In the genomic region with DNA sequence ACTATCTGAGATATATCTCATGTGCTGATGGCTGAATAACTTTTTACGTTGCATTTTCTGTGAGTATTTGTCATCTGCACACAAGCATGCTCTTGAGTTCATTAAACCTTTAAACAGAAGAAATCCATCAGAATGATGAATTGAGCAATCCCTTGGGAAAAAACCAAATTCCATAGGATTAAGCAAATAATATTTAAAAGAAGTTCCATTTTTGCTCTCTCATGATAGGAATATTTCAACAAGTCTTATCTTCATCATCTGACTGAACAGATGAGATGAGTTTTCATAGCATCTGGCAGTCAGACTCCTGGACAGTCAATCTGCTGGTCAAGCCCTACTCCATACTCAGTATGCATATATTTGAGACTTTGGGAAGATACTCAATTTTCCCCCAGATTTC, we compare ENCODE assay signal across 17 cellular contexts.
"Had no signal": no experiment of that assay in that cellular context is flagged by ENCODE, and none has a peak within 500 bp of the region (broad histone marks: within the 10 kb centered on the region; RNA-seq: fewer than 3 reads in every experiment).

No MANE protein-coding gene starts in this region.

- FAIRE-seq: pancreas had no signal

- H3K4me3 ChIP-seq: adrenal gland, colonic mucosa, left ventricle myocardium inferior, pancreas, sigmoid colon, tibial artery, vagina had no signal

- H3K27me3 Mint-ChIP-seq: activated naive CD4-positive, alpha-beta T cell treated with anti-CD3 and anti-CD28 coated beads, Interleukin-2, amount 10 ng/mL, durations not matched to agents 7 days and 5 days; T-helper 17 cell had no signal

- H3K36me3 Mint-ChIP-seq: naive B cell, WTC11 had no signal

- H3K9me3 Mint-ChIP-seq: activated naive CD4-positive, alpha-beta T cell treated with anti-CD3 and anti-CD28 coated beads, Interleukin-2, amount 10 ng/mL, durations not matched to agents 7 days and 5 days; activated T-helper 2 cell treated with anti-CD3 and anti-CD28 coated beads, Interferon-gamma antibody, Interleukin-2, Interleukin-4, amounts not matched to agents 10 μg/mL and 5 μg/mL and 100 μg/mL, durations not matched to agents 14 hours and 24 hours and 36 hours; naive B cell; WTC11 had no signal

- H3K27ac ChIP-seq: adrenal gland, colonic mucosa, left ventricle myocardium inferior, pancreas, vagina had no signal

- H3K27me3 ChIP-seq: adrenal gland, colonic mucosa, pancreas, sigmoid colon, tibial artery, vagina had no signal

- H3K36me3 ChIP-seq: adrenal gland, colonic mucosa, left ventricle myocardium inferior, pancreas, sigmoid colon, tibial artery, vagina had no signal

- H3K4me3 Mint-ChIP-seq: activated naive CD4-positive, alpha-beta T cell treated with anti-CD3 and anti-CD28 coated beads, Interleukin-2, amount 10 ng/mL, durations not matched to agents 7 days and 5 days; naive B cell; T-helper 17 cell; WTC11 had no signal

- DNase-seq: activated CD4-positive, alpha-beta T cell treated with anti-CD3 and anti-CD28 coated beads, Interleukin-2, amount 50 U/mL, for 1 hour; activated naive CD4-positive, alpha-beta T cell treated with anti-CD3 and anti-CD28 coated beads, Interleukin-2, amount 10 ng/mL, durations not matched to agents 7 days and 5 days; adrenal gland; caudate nucleus; colonic mucosa; hippocampal formation; left ventricle myocardium inferior; naive B cell; sigmoid colon; stimulated activated CD4-positive, alpha-beta T cell treated with anti-CD3 and anti-CD28 coated beads, Interleukin-12 subunit alpha, Interleukin-12 subunit beta, amount 100 ng/mL, for 4 hours; stimulated activated CD4-positive, alpha-beta T cell treated with anti-CD3 and anti-CD28 coated beads, Interleukin-2, amount 100 ng/mL, for 24 hours; T-helper 17 cell had no signal

- H3K27ac Mint-ChIP-seq: activated naive CD4-positive, alpha-beta T cell treated with anti-CD3 and anti-CD28 coated beads, Interleukin-2, amount 10 ng/mL, durations not matched to agents 7 days and 5 days; naive B cell; T-helper 17 cell; WTC11 had no signal

- H3K9me3 ChIP-seq: adrenal gland, colonic mucosa, left ventricle myocardium inferior, pancreas, sigmoid colon, tibial artery, vagina had no signal

- ATAC-seq: pancreas, T-helper 17 cell, WTC11 had no signal
